ENCODE assay signal across 14 cellular contexts in genomic region chr17:77165577-77165976, GRCh38. TPM values are rescaled to one million over a fixed set of nuclear protein-coding genes. Genes with fewer than 3 reads are reported as not detected.
DNase-seq lines count a peak whose midpoint lies in the region; ATAC-seq and TF ChIP-seq lines count a peak whose summit lies in the region.
"Had no signal": no experiment of that assay in that cellular context is flagged by ENCODE, and none has a peak within 500 bp of the region (broad histone marks: within the 10 kb centered on the region; RNA-seq: fewer than 3 reads in every experiment).

No MANE protein-coding gene starts in this region.

- no peak overlapping the region for H3K14ac ChIP-seq in IMR-90 (replicated peaks; ENCODE audit: low read depth, low read length)

- no peak for TF ChIP-seq CTCF in IMR-90 (conservative IDR thresholded peaks at IDR 0.05; ENCODE audit: low read depth, low read length)
- no peak for TF ChIP-seq CTCF in WERI-Rb-1 (IDR thresholded peaks at IDR 0.05; ENCODE audit: low read depth, low read length)
- no peak for TF ChIP-seq CTCF in esophagus squamous epithelium (IDR thresholded peaks at IDR 0.05)

- POLR2A ChIA-PET in IMR-90 (lab: Charles Lee; ENCODE audit: unreplicated experiment), result no interaction called here

- H3K27me3 ChIP-seq in IMR-90 (ENCODE audit: control insufficient read depth, insufficient read depth, low read length) (no peaks in the 10 kb centered on the region), WERI-Rb-1 (ENCODE audit: insufficient read depth, low read depth, severe bottlenecking) (no peaks in the 10 kb centered on the region), esophagus squamous epithelium (no peaks in the 10 kb centered on the region)
- H3K27me3 ChIP-seq: Peyer's patch had no signal

- H3K27ac ChIP-seq in IMR-90 (ENCODE audit: insufficient read depth, low read length), result no peak overlapping the region
- peak overlapping the region; percentile 77 for H3K27ac ChIP-seq in WERI-Rb-1
- peak overlapping the region in 3 of 4 donors; percentile 48 to 60 (median 51) for H3K27ac ChIP-seq in esophagus squamous epithelium
- H3K27ac ChIP-seq: Peyer's patch had no signal

- TF ChIP-seq POLR2A in IMR-90 (IDR thresholded peaks at IDR 0.05; ENCODE audit: low read depth, low read length) (no peak), esophagus squamous epithelium (IDR thresholded peaks at IDR 0.05) (no peak)

- H3K36me3 ChIP-seq in IMR-90 (ENCODE audit: control insufficient read depth, insufficient read depth, low read length) (peaks cover 3% of the 10 kb centered on the region), WERI-Rb-1 (peaks cover 11% of the 10 kb centered on the region), esophagus squamous epithelium (peaks cover 0 to 27% (median 0%) of the 10 kb centered on the region in 3 donors)

- peaks cover 10% of the 10 kb centered on the region for H3K9me1 ChIP-seq in IMR-90 (ENCODE audit: insufficient read depth, low read length)

- H2BK15ac ChIP-seq in IMR-90 (ENCODE audit: low read depth, low read length), result no peak overlapping the region

- TF ChIP-seq RAD21 in IMR-90 (IDR thresholded peaks at IDR 0.05; ENCODE audit: low read length), result no peak

- no peak overlapping the region for H2BK5ac ChIP-seq in IMR-90 (ENCODE audit: low read depth, low read length, poor library complexity, severe bottlenecking)

- no peak overlapping the region for H3K4me3 Mint-ChIP-seq in stimulated activated effector memory CD8-positive, alpha-beta T cell treated with anti-CD3 and anti-CD28 coated beads, Interleukin-12 subunit alpha, Interleukin-12 subunit beta, amount 100 ng/mL, for 72 hours
- H3K4me3 Mint-ChIP-seq: activated T-helper 1 cell treated with anti-CD3 and anti-CD28 coated beads, Interleukin-12 subunit alpha, Interleukin-12 subunit beta, Interleukin-2, Interleukin-4 antibody, amounts not matched to agents 30 ng/mL and 10 ng/mL and 1 ng/mL, durations not matched to agents 14 hours and 24 hours and 36 hours had no signal

- 0 out of 2 replicates have a peak overlapping the region, but pooled peaks have one; percentile 29 for H3K23ac ChIP-seq in IMR-90 (ENCODE audit: low read depth, low read length)

- H3K4ac ChIP-seq in IMR-90 (ENCODE audit: low read depth, low read length), result no peak overlapping the region

- ATAC-seq in IMR-90 (ENCODE audit: low read depth) (no peak), HG03439 (IDR thresholded peaks at IDR 0.05; ENCODE audit: unreplicated experiment) (no peak)
- ATAC-seq in stimulated activated effector memory CD8-positive, alpha-beta T cell treated with anti-CD3 and anti-CD28 coated beads, Interleukin-12 subunit alpha, Interleukin-12 subunit beta, amount 100 ng/mL, for 72 hours, result no peak

- H2BK120ac ChIP-seq in IMR-90 (ENCODE audit: low read depth, low read length), result no peak overlapping the region

- no peak overlapping the region for H3K4me2 ChIP-seq in IMR-90 (ENCODE audit: low read depth, low read length)

- no peak overlapping the region for H3K9ac ChIP-seq in IMR-90 (ENCODE audit: low read depth, low read length)

- H4K5ac ChIP-seq in IMR-90 (ENCODE audit: low read depth, low read length), result no peak overlapping the region

- peaks cover 10% of the 10 kb centered on the region for H3K9me3 Mint-ChIP-seq in stimulated activated effector memory CD8-positive, alpha-beta T cell treated with anti-CD3 and anti-CD28 coated beads, Interleukin-12 subunit alpha, Interleukin-12 subunit beta, amount 100 ng/mL, for 72 hours

- peak overlapping the region; percentile 9 for H3K27ac Mint-ChIP-seq in stimulated activated effector memory CD8-positive, alpha-beta T cell treated with anti-CD3 and anti-CD28 coated beads, Interleukin-12 subunit alpha, Interleukin-12 subunit beta, amount 100 ng/mL, for 72 hours
- H3K27ac Mint-ChIP-seq: activated T-helper 1 cell treated with anti-CD3 and anti-CD28 coated beads, Interleukin-12 subunit alpha, Interleukin-12 subunit beta, Interleukin-2, Interleukin-4 antibody, amounts not matched to agents 30 ng/mL and 10 ng/mL and 1 ng/mL, durations not matched to agents 14 hours and 24 hours and 36 hours had no signal

- peaks cover 52% of the 10 kb centered on the region for H3K4me1 Mint-ChIP-seq in stimulated activated effector memory CD8-positive, alpha-beta T cell treated with anti-CD3 and anti-CD28 coated beads, Interleukin-12 subunit alpha, Interleukin-12 subunit beta, amount 100 ng/mL, for 72 hours

- H3K4me3 ChIP-seq in IMR-90 (ENCODE audit: insufficient read depth, low read depth, low read length) (no peak overlapping the region), WERI-Rb-1 (ENCODE audit: low read depth, low read length) (no peak overlapping the region), esophagus squamous epithelium (no peak overlapping the region)
- H3K4me3 ChIP-seq: Peyer's patch had no signal

- H3K9me3 ChIP-seq in IMR-90 (ENCODE audit: control insufficient read depth, insufficient read depth, low read length), result peaks cover 9% of the 10 kb centered on the region
- peaks cover 25% of the 10 kb centered on the region for H3K9me3 ChIP-seq in WERI-Rb-1 (ENCODE audit: severe bottlenecking)
- peaks cover 0 to 32% (median 23%) of the 10 kb centered on the region in 3 donors for H3K9me3 ChIP-seq in esophagus squamous epithelium

- H3K4me1 ChIP-seq in IMR-90 (ENCODE audit: control insufficient read depth, insufficient read depth, low read length), result peaks cover 17% of the 10 kb centered on the region
- peaks cover 7 to 56% (median 28%) of the 10 kb centered on the region in 3 donors for H3K4me1 ChIP-seq in esophagus squamous epithelium

- no CpG with 5 or more reads among the region's 1 CpG for WGBS in IMR-90 (ENCODE audit: extremely low coverage in 2 of 2, insufficient read length in 1 of 2), 2 experiments
- WGBS in esophagus squamous epithelium, 2 donors, result 33 to 55% methylated on average over 1 of the region's 1 CpG

- no peak overlapping the region for H3K18ac ChIP-seq in IMR-90 (ENCODE audit: low read depth, low read length)

- H4K20me1 ChIP-seq in IMR-90 (ENCODE audit: insufficient read depth, low read length), result peaks cover 77% of the 10 kb centered on the region

- H2AK9ac ChIP-seq in IMR-90 (replicated peaks; ENCODE audit: low read depth, low read length, poor library complexity), result no peak overlapping the region

- CTCF ChIA-PET in IMR-90 (lab: Yijun Ruan, JAX), result no interaction called here

- no peak for DNase-seq in IMR-90
- no peak for DNase-seq in WERI-Rb-1
- no peak for DNase-seq in esophagus squamous epithelium (lab: John Stamatoyannopoulos, UW)
- DNase-seq in stimulated activated effector memory CD8-positive, alpha-beta T cell treated with anti-CD3 and anti-CD28 coated beads, Interleukin-12 subunit alpha, Interleukin-12 subunit beta, amount 100 ng/mL, for 72 hours (ENCODE audit: low spot score in 2 of 2), result no peak
- DNase-seq in NCI-H446 treated with DMSO at 0.1 percent for 48 hours (lab: John Stamatoyannopoulos, UW), result no peak
- no peak for DNase-seq in G401 (ENCODE audit: low spot score)
- DNase-seq: CD4-positive, alpha-beta memory T cell; effector CD4-positive, alpha-beta T cell; foreskin fibroblast; NCI-H1105 treated with DMSO at 0.1 percent for 48 hours; NCI-H2227 treated with DMSO at 0.1 percent for 48 hours; Peyer's patch had no signal

- peaks cover 20% of the 10 kb centered on the region for H3K36me3 Mint-ChIP-seq in stimulated activated effector memory CD8-positive, alpha-beta T cell treated with anti-CD3 and anti-CD28 coated beads, Interleukin-12 subunit alpha, Interleukin-12 subunit beta, amount 100 ng/mL, for 72 hours

- dilution Hi-C loops in IMR-90 (cut with HindIII; ENCODE audit: low sequenced_read_pairs, unreplicated experiment), result no loop called here

- intact Hi-C loops in IMR-90 (cut with micrococcal nuclease), result no loop called here
- intact Hi-C loops in esophagus squamous epithelium (cut with DNase I), result no loop called here

- no peak overlapping the region for H4K8ac ChIP-seq in IMR-90 (ENCODE audit: low read depth in 2 of 2, low read length in 2 of 2)

- H3K56ac ChIP-seq in IMR-90 (ENCODE audit: extremely low read depth, insufficient read depth, low read length), result no peak overlapping the region

- H4K91ac ChIP-seq in IMR-90 (ENCODE audit: insufficient read depth, low read depth, low read length), result no peak overlapping the region

- in situ Hi-C loops in IMR-90 (cut with MboI; ENCODE audit: low sequenced_read_pairs) (no loop called here), G401 (cut with HindIII; ENCODE audit: low sequenced_read_pairs) (no loop called here)

- peaks cover 47 to 91% of the 10 kb centered on the region in 2 experiments for H3K79me1 ChIP-seq in IMR-90 (ENCODE audit: low read depth in 1 of 2, low read length in 2 of 2)

- BruUV-seq in IMR-90 (replicated peaks; lab: Mats Ljungman, UMichigan), result no TSS peak

- no peak overlapping the region for H2BK20ac ChIP-seq in IMR-90 (ENCODE audit: low read depth, low read length)

- no peak overlapping the region for H2AFZ ChIP-seq in IMR-90 (replicated peaks; ENCODE audit: low read length, poor library complexity)

- H2AK5ac ChIP-seq in IMR-90 (ENCODE audit: low read depth, low read length), result no peak overlapping the region

TF ChIP-seq in IMR-90, 13 proteins besides CTCF, POLR2A, EP300 and RAD21:
- TF ChIP-seq FOS (IDR thresholded peaks at IDR 0.05; ENCODE audit: low read depth, low read length), result no peak
- TF ChIP-seq CHD1 (IDR thresholded peaks at IDR 0.05; ENCODE audit: low read depth, low read length), result no peak
- TF ChIP-seq MXI1 (IDR thresholded peaks at IDR 0.05; ENCODE audit: borderline replicate concordance, low read depth, low read length), result no peak
- TF ChIP-seq RFX5 (IDR thresholded peaks at IDR 0.05; ENCODE audit: low read depth, low read length), result no peak
- no peak for TF ChIP-seq BHLHE40 (IDR thresholded peaks at IDR 0.05; ENCODE audit: low read depth, low read length)
- no peak for TF ChIP-seq USF2 (IDR thresholded peaks at IDR 0.05; ENCODE audit: low read depth, low read length)

RNA-seq across cellular contexts. Expression of gene SEC14L1, which starts 24.8 kb away (rescaled TPM):
- total RNA-seq in IMR-90 (2012; rRNA removed) (24.9 and 27.8 TPM in 2 replicates), esophagus squamous epithelium (10 to 100 TPM; 27.3 to 39.2 (median 32.8) TPM)
- 32.5 and 35.8 TPM in 2 replicates for polyA plus RNA-seq in IMR-90 (2012; rRNA removed)
- 19.2 and 30.0 TPM in 2 replicates for polyA plus RNA-seq in IMR-90 (2012; cell fraction: cytosol; rRNA removed)
- polyA plus RNA-seq in IMR-90 (2012; cell fraction: nucleus; rRNA removed; ENCODE audit: low replicate concordance), result 40.3 and 52.3 TPM in 2 replicates
- total RNA-seq in G401 (2014; rRNA removed; shearing (Covaris generic)), result 48.1 and 58.3 TPM in 2 replicates
